Comparison of ENCODE assay signal across 30 cellular contexts in the genomic region with DNA sequence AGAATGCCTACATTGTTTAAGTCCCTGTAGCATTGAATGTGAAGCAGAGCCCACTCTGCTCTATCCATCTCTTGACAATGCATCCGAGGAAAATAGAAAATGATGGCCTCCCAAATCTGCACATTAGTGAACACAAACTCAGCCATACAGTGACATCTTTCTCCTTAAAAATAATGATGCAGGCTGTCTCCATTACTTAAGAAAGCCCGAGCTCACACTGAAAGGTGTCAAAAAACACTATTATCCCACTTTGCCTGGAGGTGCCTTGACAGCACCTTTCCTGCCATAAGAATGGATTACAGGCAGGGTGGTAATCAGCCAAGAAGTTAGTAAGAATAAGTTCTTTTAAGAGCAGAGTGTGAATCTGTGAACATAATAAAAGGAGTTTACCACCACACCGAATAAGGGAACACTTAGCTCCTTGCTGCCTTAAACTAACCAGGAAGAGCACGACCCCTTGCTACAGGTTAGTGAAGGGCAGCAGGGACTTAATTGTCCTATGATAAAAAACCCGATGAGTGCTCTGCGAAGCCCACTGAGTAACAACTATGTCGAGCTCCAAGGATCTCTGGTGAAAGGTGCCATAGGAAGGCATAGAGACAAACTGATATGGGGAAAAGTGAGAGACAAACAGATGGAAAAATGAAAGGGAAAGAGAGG.
"Had no signal": no experiment of that assay in that cellular context is flagged by ENCODE, and none has a peak within 500 bp of the region (broad histone marks: within the 10 kb centered on the region; RNA-seq: fewer than 3 reads in every experiment).

No MANE protein-coding gene starts in this region.

- H3K36me3 ChIP-seq: breast epithelium, cardiac muscle cell, colonic mucosa, esophagus muscularis mucosa, gastrocnemius medialis, heart left ventricle had no signal

- H3K36me3 Mint-ChIP-seq: activated naive CD8-positive, alpha-beta T cell; brain had no signal

- H3K27me3 Mint-ChIP-seq: activated CD4-positive, alpha-beta T cell treated with anti-CD3 and anti-CD28 coated beads, Interleukin-2, amount 10 ng/mL, durations not matched to agents 7 days and 5 days; activated CD8-positive, alpha-beta T cell treated with anti-CD3 and anti-CD28 coated beads for 36 hours; activated naive CD8-positive, alpha-beta T cell; activated T-helper 17 cell treated with anti-CD3 and anti-CD28 coated beads, Interleukin-2, amount 50 U/mL, for 72 hours had no signal

- DNase-seq: activated CD4-positive, alpha-beta T cell treated with anti-CD3 and anti-CD28 coated beads for 1 hour; activated CD4-positive, alpha-beta T cell treated with anti-CD3 and anti-CD28 coated beads for 4 hours; activated CD4-positive, alpha-beta T cell treated with anti-CD3 and anti-CD28 coated beads, Interleukin-2, amount 10 ng/mL, durations not matched to agents 7 days and 5 days; activated CD4-positive, alpha-beta T cell treated with anti-CD3 and anti-CD28 coated beads, Interleukin-2, amount 50 U/mL, for 4 hours; activated CD8-positive, alpha-beta memory T cell treated with anti-CD3 and anti-CD28 coated beads for 24 hours; activated CD8-positive, alpha-beta T cell treated with anti-CD3 and anti-CD28 coated beads for 36 hours; activated effector memory CD4-positive, alpha-beta T cell treated with Interleukin-2 at 50 U/mL for 16 hours; activated gamma-delta T cell treated with Interleukin-2 at 50 U/mL for 16 hours; activated naive CD4-positive, alpha-beta T cell treated with anti-CD3 and anti-CD28 coated beads, Interleukin-2, amount 50 U/mL, for 16 hours; activated naive CD4-positive, alpha-beta T cell treated with Interleukin-2 at 50 U/mL for 16 hours; activated T-cell treated with anti-CD3 and anti-CD28 coated beads, Interleukin-2, amount 50 U/mL, for 4 hours; amniotic stem cell; aorta; central memory CD4-positive, alpha-beta T cell; cerebellar nuclear complex; colonic mucosa; dorsolateral prefrontal cortex; effector memory CD4-positive, alpha-beta T cell; erythroblast; foreskin keratinocyte; gastrocnemius medialis; glutamatergic neuron; heart left ventricle; T-helper 2 cell had no signal

- H3K9me3 Mint-ChIP-seq: activated CD4-positive, alpha-beta T cell treated with anti-CD3 and anti-CD28 coated beads, Interleukin-2, amount 10 ng/mL, durations not matched to agents 7 days and 5 days had no signal

- H3K9me3 ChIP-seq: breast epithelium, colonic mucosa, esophagus muscularis mucosa, gastrocnemius medialis, heart left ventricle had no signal

- H3K27me3 ChIP-seq: breast epithelium, cardiac muscle cell, colonic mucosa, dorsolateral prefrontal cortex, esophagus muscularis mucosa, foreskin keratinocyte, gastrocnemius medialis, heart left ventricle had no signal

- H3K27ac ChIP-seq: breast epithelium, cardiac muscle cell, colonic mucosa, dorsolateral prefrontal cortex, esophagus muscularis mucosa, foreskin keratinocyte, gastrocnemius medialis, heart left ventricle had no signal

- H3K4me1 Mint-ChIP-seq: activated CD4-positive, alpha-beta T cell treated with anti-CD3 and anti-CD28 coated beads, Interleukin-2, amount 10 ng/mL, durations not matched to agents 7 days and 5 days; activated T-helper 17 cell treated with anti-CD3 and anti-CD28 coated beads, Interleukin-2, amount 50 U/mL, for 72 hours had no signal

- H3K27ac Mint-ChIP-seq: activated CD4-positive, alpha-beta T cell treated with anti-CD3 and anti-CD28 coated beads, Interleukin-2, amount 10 ng/mL, durations not matched to agents 7 days and 5 days; activated CD8-positive, alpha-beta T cell treated with anti-CD3 and anti-CD28 coated beads for 36 hours; activated naive CD8-positive, alpha-beta T cell; activated T-helper 17 cell treated with anti-CD3 and anti-CD28 coated beads, Interleukin-2, amount 50 U/mL, for 72 hours; brain had no signal

- H3K4me1 ChIP-seq: breast epithelium, colonic mucosa, esophagus muscularis mucosa, foreskin keratinocyte, gastrocnemius medialis, heart left ventricle had no signal

- H3K4me3 Mint-ChIP-seq: activated CD4-positive, alpha-beta T cell treated with anti-CD3 and anti-CD28 coated beads, Interleukin-2, amount 10 ng/mL, durations not matched to agents 7 days and 5 days; activated CD8-positive, alpha-beta T cell treated with anti-CD3 and anti-CD28 coated beads for 36 hours; activated naive CD8-positive, alpha-beta T cell; activated T-cell treated with anti-CD3 and anti-CD28 coated beads, Interleukin-2, amount 50 U/mL, for 4 hours; activated T-helper 17 cell treated with anti-CD3 and anti-CD28 coated beads, Interleukin-2, amount 50 U/mL, for 72 hours; brain had no signal

- H3K4me3 ChIP-seq: breast epithelium, cardiac muscle cell, colonic mucosa, dorsolateral prefrontal cortex, esophagus muscularis mucosa, gastrocnemius medialis, heart left ventricle had no signal
